Comparison of ENCODE assay signal across 4 cellular contexts in the genomic region with DNA sequence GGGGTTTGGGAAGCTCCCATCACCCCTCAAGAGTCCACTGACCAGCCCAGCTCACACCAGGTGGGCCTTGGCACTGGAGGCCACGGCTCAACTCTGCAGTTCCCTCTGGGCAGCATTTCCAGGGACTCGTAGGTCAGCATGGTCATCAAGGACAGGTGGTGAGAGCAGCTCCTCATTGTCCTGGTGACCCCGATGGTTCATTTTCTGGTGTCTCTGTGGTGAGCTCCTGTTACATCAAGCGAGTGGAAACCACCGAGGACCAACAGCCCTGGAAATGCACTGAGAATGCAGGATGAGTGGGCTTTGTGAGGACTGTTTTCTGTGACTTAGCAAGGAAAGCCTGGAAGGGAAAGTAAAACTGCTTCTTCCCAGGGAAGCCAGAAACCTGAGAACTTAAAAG. TPM values are rescaled to one million over a fixed set of nuclear protein-coding genes. Genes with fewer than 3 reads are reported as not detected.
"Had no signal": no experiment of that assay in that cellular context is flagged by ENCODE, and none has a peak within 500 bp of the region (broad histone marks: within the 10 kb centered on the region; RNA-seq: fewer than 3 reads in every experiment).

No MANE protein-coding gene starts in this region.

RNA-seq across cellular contexts. Expression of gene ZAP70, which starts 40.8 kb away (rescaled TPM):
- total RNA-seq: dermis blood vessel endothelial cell, epithelial cell of proximal tubule, foreskin keratinocyte, lung microvascular endothelial cell had no signal
